In genomic region chr7:137135654-137136350, GRCh38 we compare ENCODE assay signal across 17 cellular contexts.
DNase-seq lines count a peak whose midpoint lies in the region; TF ChIP-seq lines count a peak whose summit lies in the region.
"Had no signal": no experiment of that assay in that cellular context is flagged by ENCODE, and none has a peak within 500 bp of the region (broad histone marks: within the 10 kb centered on the region; RNA-seq: fewer than 3 reads in every experiment).

No MANE protein-coding gene starts in this region.

- H3K4me3 ChIP-seq in ACC112 (ENCODE audit: low read depth, low read length), result no peak overlapping the region
- H3K4me3 ChIP-seq in fibroblast of villous mesenchyme (ENCODE audit: low read depth, low read length), result no peak overlapping the region

- DNase-seq in HCEC 1CT (peak; percentile 72), astrocyte of the hippocampus (ENCODE audit: low read depth, low spot score) (peak; percentile 17), fibroblast of villous mesenchyme (ENCODE audit: low read depth) (peak; percentile 71), chondrocyte (ENCODE audit: low spot score) (no peak), NCI-H226 (no peak), KBM-7 (no peak)
- DNase-seq in stimulated activated naive CD4-positive, alpha-beta T cell treated with Interleukin-2 at 50 U/mL for 16 hours (lab: John Stamatoyannopoulos, UW), result no peak
- DNase-seq: Caco-2, DMS53, GOT3, NCI-H1930, NCI-H2171, NCI-H510A, SHP77 treated with DMSO at 0.1 percent for 48 hours had no signal

- peaks cover 13% of the 10 kb centered on the region for H3K9me3 Mint-ChIP-seq in chondrocyte (ENCODE audit: low read depth)

- in situ Hi-C loops in KBM-7 (cut with MboI; ENCODE audit: low pct_unique_long_range_greater_than_20kb, low sequenced_read_pairs), result no loop called here

- no peak overlapping the region for H3K27ac Mint-ChIP-seq in chondrocyte (ENCODE audit: unreplicated experiment)
- H3K27ac Mint-ChIP-seq: CD14-positive monocyte had no signal

- TF ChIP-seq CTCF in fibroblast of villous mesenchyme (IDR thresholded peaks at IDR 0.05; ENCODE audit: insufficient read depth, low read depth, low read length) (no peak), chondrocyte (IDR thresholded peaks at IDR 0.05) (no peak)

- peak overlapping the region; percentile 57 for H3K27ac ChIP-seq in ACC112 (ENCODE audit: low read depth, low read length)
- H3K27ac ChIP-seq: KMS-11 had no signal

- H3K27me3 Mint-ChIP-seq in chondrocyte (ENCODE audit: low read depth), result no peaks in the 10 kb centered on the region

- no peaks in the 10 kb centered on the region for H3K79me2 ChIP-seq in ACC112 (ENCODE audit: control insufficient read depth, insufficient read depth, low read length, unreplicated experiment)

- peaks cover 10% of the 10 kb centered on the region for H3K4me1 ChIP-seq in ACC112 (ENCODE audit: control insufficient read depth, insufficient read depth, low read length, unreplicated experiment)
- H3K4me1 ChIP-seq: Caco-2 had no signal

- no peaks in the 10 kb centered on the region for H3K27me3 ChIP-seq in ACC112 (ENCODE audit: insufficient read depth, low read length)

- H3K4me3 Mint-ChIP-seq in chondrocyte (ENCODE audit: unreplicated experiment), result no peak overlapping the region
- H3K4me3 Mint-ChIP-seq: CD14-positive monocyte had no signal

- H3K36me3 ChIP-seq in ACC112 (ENCODE audit: insufficient read depth, low read length), result no peaks in the 10 kb centered on the region

- peaks cover 8% of the 10 kb centered on the region for H3K4me1 Mint-ChIP-seq in chondrocyte (ENCODE audit: low read depth)
- H3K4me1 Mint-ChIP-seq: CD14-positive monocyte had no signal

- H2AFZ ChIP-seq in ACC112 (ENCODE audit: low read length, unreplicated experiment), result no peak overlapping the region

- H3K36me3 Mint-ChIP-seq in chondrocyte (ENCODE audit: low read depth), result peaks cover 2% of the 10 kb centered on the region
- H3K36me3 Mint-ChIP-seq: CD14-positive monocyte had no signal

Comparison
In these comparisons a context has a peak if more than half of its experiments do, and no peak if none do; other contexts are left out.
1. DNase-seq: peak in HCEC 1CT (single experiment), astrocyte of the hippocampus (single experiment) and fibroblast of villous mesenchyme (single experiment); none in chondrocyte (single experiment), stimulated activated naive CD4-positive, alpha-beta T cell treated with Interleukin-2 at 50 U/mL for 16 hours (single experiment), NCI-H226 (single experiment) and KBM-7 (single experiment).